In genomic region chr3:73683706-73684105, GRCh38 we compare ENCODE assay signal across 20 cellular contexts. TPM values are rescaled to one million over a fixed set of nuclear protein-coding genes. Genes with fewer than 3 reads are reported as not detected.
DNase-seq lines count a peak whose midpoint lies in the region; ATAC-seq, FAIRE-seq and TF ChIP-seq lines count a peak whose summit lies in the region.
"Had no signal": no experiment of that assay in that cellular context is flagged by ENCODE, and none has a peak within 500 bp of the region (broad histone marks: within the 10 kb centered on the region; RNA-seq: fewer than 3 reads in every experiment).

No MANE protein-coding gene starts in this region.

- H3K9me2 ChIP-seq in GM23338 (ENCODE audit: insufficient read depth): 0 out of 2 replicates have a peak, but pooled peaks cover 3% of the 10 kb centered on the region
- no peaks in the 10 kb centered on the region for H3K9me2 ChIP-seq in MM.1S (replicated peaks; ENCODE audit: insufficient read depth, low read length)

- no peak overlapping the region for H3K27ac Mint-ChIP-seq in GM23338
- H3K27ac Mint-ChIP-seq in neural crest cell (ENCODE audit: unreplicated experiment): peak overlapping the region; percentile 79
- H3K27ac Mint-ChIP-seq: CD14-positive monocyte had no signal

- H3K9me3 ChIP-seq in H1 (ENCODE audit: insufficient read depth in 2 of 2, low read depth in 1 of 2, low read length in 1 of 2): no peaks in the 10 kb centered on the region
- no peaks in the 10 kb centered on the region for H3K9me3 ChIP-seq in MM.1S (replicated peaks; ENCODE audit: insufficient read depth, low read length)
- H3K9me3 ChIP-seq: HAP-1 had no signal

- peak overlapping the region; percentile 72; the same call in 1 of the 2 replicates for H2BK20ac ChIP-seq in H1 (ENCODE audit: low read length)

- peak overlapping the region; percentile 44 for H2BK120ac ChIP-seq in H1 (replicated peaks; ENCODE audit: low read depth, low read length)

- H3K4me2 ChIP-seq in GM23338: peak overlapping the region; percentile 17
- peak overlapping the region in 1 of 2 experiments; percentile 23; a peak in 1 of 4 replicates for H3K4me2 ChIP-seq in H1 (ENCODE audit: insufficient read depth in 1 of 2, low read depth in 2 of 2, low read length in 2 of 2)
- no peak overlapping the region for H3K4me2 ChIP-seq in MM.1S (ENCODE audit: low read depth, low read length)

- CTCF ChIA-PET in H1 (lab: Charles Lee; ENCODE audit: partially characterized antibody): interaction anchor here (0.6 to 1.1 kb wide), 2 partner anchors 18 to 63 kb away, joined by 3 read pairs; no protein-coding TSS in a partner anchor

- H3K27me3 ChIP-seq in GM23338 (ENCODE audit: insufficient read depth): no peaks in the 10 kb centered on the region
- no peaks in the 10 kb centered on the region; a peak in 1 of 7 replicates for H3K27me3 ChIP-seq in H1 (replicated peaks in 1 of 4; ENCODE audit: control insufficient read depth in 3 of 4, extremely low read depth in 1 of 4, insufficient read depth in 3 of 4, low read length in 3 of 4)
- no peaks in the 10 kb centered on the region for H3K27me3 ChIP-seq in MM.1S (replicated peaks; ENCODE audit: insufficient read depth, low read length)
- no peaks in the 10 kb centered on the region for H3K27me3 ChIP-seq in foreskin keratinocyte

- H4K5ac ChIP-seq in H1 (ENCODE audit: insufficient read length, low read depth, low read length): no peak overlapping the region

- peak overlapping the region; percentile 5; the same call in 1 of the 2 replicates for H2AFZ ChIP-seq in GM23338
- H2AFZ ChIP-seq in H1 (ENCODE audit: low read length): peak overlapping the region; percentile 81; the same call in 1 of the 2 replicates
- H2AFZ ChIP-seq in MM.1S (ENCODE audit: low read length): no peak overlapping the region

- no peak overlapping the region for H4K8ac ChIP-seq in H1 (ENCODE audit: extremely low read depth, insufficient read depth, low read length)

- H4K91ac ChIP-seq in H1 (replicated peaks; ENCODE audit: insufficient read length, low read length): no peak overlapping the region

- FAIRE-seq in H1 (lab: Jason Lieb, UNC): no peak
- FAIRE-seq: G401.6, RCC 7860 had no signal

- H3F3A ChIP-seq in GM23338 (replicated peaks; ENCODE audit: low read depth) (no peaks in the 10 kb centered on the region), MM.1S (ENCODE audit: insufficient read depth, low read length) (no peaks in the 10 kb centered on the region)

- H3K9me3 Mint-ChIP-seq in GM23338: no peaks in the 10 kb centered on the region
- peaks cover 3% of the 10 kb centered on the region for H3K9me3 Mint-ChIP-seq in neural crest cell

- peak overlapping the region; percentile 40; the same call in 1 of the 2 replicates for H2BK5ac ChIP-seq in H1 (ENCODE audit: low read depth, low read length)

- no peak overlapping the region for H2BK15ac ChIP-seq in H1 (ENCODE audit: low read length)

- no peak overlapping the region for H3K23ac ChIP-seq in H1 (ENCODE audit: insufficient read length)

- peak; percentile 9 for DNase-seq in GM23338 (ENCODE audit: low spot score)
- peak; percentile 74 for DNase-seq in NCI-H82 treated with DMSO at 0.1 percent for 48 hours (lab: John Stamatoyannopoulos, UW; ENCODE audit: unreplicated experiment)
- DNase-seq in H1 (ENCODE audit: low read depth in 1 of 2, low spot score in 2 of 2): no peak
- no peak for DNase-seq in neural crest cell (ENCODE audit: low read depth, low spot score)
- no peak for DNase-seq in MM.1S
- DNase-seq in foreskin keratinocyte: no peak
- DNase-seq in left colon: no peak
- DNase-seq in NCI-H1048 (lab: John Stamatoyannopoulos, UW): no peak
- DNase-seq: 8988T, DND-41, KG1, NCI-H1417 treated with DMSO at 0.1 percent for 48 hours, NCI-H2029, NCI-H526 treated with DMSO at 0.1 percent for 48 hours had no signal

- H3K27ac ChIP-seq in GM23338 (ENCODE audit: low read depth) (no peak overlapping the region), H1 (ENCODE audit: low read depth, low read length) (peak overlapping the region; percentile 33; the same call in 1 of the 2 replicates), MM.1S (ENCODE audit: low read length) (no peak overlapping the region), foreskin keratinocyte (no peak overlapping the region)
- H3K27ac ChIP-seq: SK-N-MC had no signal

- ATAC-seq in GM23338 (peak; percentile 32; the same call in 1 of the 3 replicates), foreskin keratinocyte (no peak), left colon (no peak)
- ATAC-seq: Right ventricle myocardium inferior had no signal

- no peaks in the 10 kb centered on the region for H3K79me1 ChIP-seq in H1 (ENCODE audit: low read depth, low read length)

- H3K9ac ChIP-seq in H1 (replicated peaks in 1 of 4; ENCODE audit: extremely low read depth in 1 of 4, low read depth in 3 of 4, low read length in 3 of 4) (no peak overlapping the region), MM.1S (ENCODE audit: low read length) (no peak overlapping the region)

- H3K4me3 Mint-ChIP-seq in GM23338: no peak overlapping the region
- H3K4me3 Mint-ChIP-seq in neural crest cell: no peak overlapping the region
- H3K4me3 Mint-ChIP-seq: CD14-positive monocyte had no signal

- H3K23me2 ChIP-seq in H1 (ENCODE audit: low read depth, low read length): no peaks in the 10 kb centered on the region; the same call in 1 of the 2 replicates

- H3K18ac ChIP-seq in H1 (ENCODE audit: extremely low read depth, low read length): no peak overlapping the region

- no peaks in the 10 kb centered on the region for H3K79me2 ChIP-seq in GM23338 (replicated peaks; ENCODE audit: insufficient read depth)
- H3K79me2 ChIP-seq in H1 (ENCODE audit: control insufficient read depth in 1 of 2, insufficient read depth in 2 of 2, low read length in 2 of 2): no peaks in the 10 kb centered on the region
- no peaks in the 10 kb centered on the region for H3K79me2 ChIP-seq in MM.1S (ENCODE audit: low read length)

- H3K4me3 ChIP-seq in GM23338 (no peak overlapping the region), H1 (ENCODE audit: extremely low read depth in 1 of 4, insufficient read depth in 2 of 4, low read depth in 3 of 4, low read length in 4 of 4) (no peak overlapping the region), MM.1S (ENCODE audit: low read length) (no peak overlapping the region)
- H3K4me3 ChIP-seq: HAP-1, SK-N-MC had no signal

- H2BK12ac ChIP-seq in H1 (ENCODE audit: low read depth, low read length): no peak overlapping the region

- intact Hi-C loops in left colon (cut with DNase I, micrococcal nuclease): no loop called here

- H4K20me1 ChIP-seq in GM23338 (replicated peaks; ENCODE audit: insufficient read depth): no peaks in the 10 kb centered on the region
- no peaks in the 10 kb centered on the region for H4K20me1 ChIP-seq in H1 (replicated peaks in 1 of 2; ENCODE audit: control insufficient read depth in 1 of 2, insufficient read depth in 2 of 2, low read length in 2 of 2)
- H4K20me1 ChIP-seq in MM.1S (ENCODE audit: insufficient read depth, low read length): no peaks in the 10 kb centered on the region

- no peak for TF ChIP-seq RAD21 in H1 (IDR thresholded peaks at IDR 0.05 in 1 of 2, conservative IDR thresholded peaks at IDR 0.05 in 1 of 2; ENCODE audit: low read depth in 2 of 2, low read length in 2 of 2)

- H3K27me3 Mint-ChIP-seq in GM23338 (ENCODE audit: insufficient read depth, low read depth, poor library complexity): peaks cover 3% of the 10 kb centered on the region
- H3K27me3 Mint-ChIP-seq in neural crest cell (ENCODE audit: low read depth): no peaks in the 10 kb centered on the region

- peaks cover 29% of the 10 kb centered on the region for H3K4me1 ChIP-seq in GM23338 (ENCODE audit: insufficient read depth)
- H3K4me1 ChIP-seq in H1 (replicated peaks in 1 of 4; ENCODE audit: control insufficient read depth in 3 of 4, insufficient read depth in 4 of 4, low read length in 3 of 4): peaks cover 3 to 5% (median 4%) of the 10 kb centered on the region in 4 experiments; a peak in 6 of 7 replicates
- no peaks in the 10 kb centered on the region for H3K4me1 ChIP-seq in MM.1S (ENCODE audit: low read length)
- H3K4me1 ChIP-seq in foreskin keratinocyte: peaks cover 4% of the 10 kb centered on the region

- H3K4ac ChIP-seq in H1 (replicated peaks; ENCODE audit: insufficient read length, low read depth, low read length): no peak overlapping the region

- H3K4me1 Mint-ChIP-seq in GM23338 (peaks cover 27% of the 10 kb centered on the region), neural crest cell (peaks cover 18% of the 10 kb centered on the region)
- H3K4me1 Mint-ChIP-seq: CD14-positive monocyte had no signal

- TF ChIP-seq EP300 in H1 (IDR thresholded peaks at IDR 0.05; ENCODE audit: borderline replicate concordance in 1 of 2, low read depth in 2 of 2, low read length in 2 of 2): no peak

- TF ChIP-seq POLR2A in H1 (IDR thresholded peaks at IDR 0.05; ENCODE audit: control extremely low read depth in 1 of 2, low read depth in 2 of 2, low read length in 2 of 2): no peak

- TF ChIP-seq CTCF in GM23338 (conservative IDR thresholded peaks at IDR 0.05; ENCODE audit: low read depth in 2 of 2) (no peak), H1 (IDR thresholded peaks at IDR 0.05; ENCODE audit: control extremely low read depth in 1 of 3, insufficient read depth in 1 of 3, low read depth in 1 of 3, low read length in 3 of 3) (no peak), neural crest cell (conservative IDR thresholded peaks at IDR 0.05) (no peak), MM.1S (IDR thresholded peaks at IDR 0.05; ENCODE audit: low read length) (no peak), foreskin keratinocyte (conservative IDR thresholded peaks at IDR 0.05) (no peak)

- 73% methylated on average over 5 of the region's 5 CpGs; no CpG with 5 or more reads in 1 of the 2 experiments for WGBS in H1 (ENCODE audit: extremely low coverage in 1 of 2, insufficient coverage in 1 of 2, insufficient read length in 1 of 2, insufficient replicate concordance in 2 of 2, low coverage in 1 of 2, low lambda C conversion rate in 2 of 2, missing lambda C conversion rate in 1 of 2), 2 experiments

- H3K36me3 Mint-ChIP-seq in GM23338 (ENCODE audit: low read depth) (no peaks in the 10 kb centered on the region), neural crest cell (ENCODE audit: low read depth) (no peaks in the 10 kb centered on the region)
- H3K36me3 Mint-ChIP-seq: CD14-positive monocyte had no signal

- no peak overlapping the region for H3K14ac ChIP-seq in H1 (ENCODE audit: insufficient read length)

- no peak overlapping the region for H3K56ac ChIP-seq in H1 (replicated peaks; ENCODE audit: insufficient read length, low read depth, low read length)

- POLR2A ChIA-PET in H1 (lab: Charles Lee; ENCODE audit: partially characterized antibody): interaction anchor here (1.3 kb wide), 1 partner anchor 11 kb away, joined by 3 read pairs; no protein-coding TSS in a partner anchor

- H3K36me3 ChIP-seq in GM23338 (ENCODE audit: insufficient read depth) (no peaks in the 10 kb centered on the region), H1 (ENCODE audit: control insufficient read depth in 2 of 4, insufficient read depth in 4 of 4, low read length in 3 of 4) (no peaks in the 10 kb centered on the region), MM.1S (replicated peaks; ENCODE audit: insufficient read depth, low read length) (no peaks in the 10 kb centered on the region)
- H3K36me3 ChIP-seq: HAP-1 had no signal

- H2AK5ac ChIP-seq in H1 (ENCODE audit: low read depth, low read length): no peak overlapping the region

RNA-seq across cellular contexts. Expression of gene PDZRN3, which starts 59.0 kb away (rescaled TPM):
- total RNA-seq in GM23338 (2014; rRNA removed; shearing (Covaris generic)): 11.0 and 14.0 TPM in 2 replicates
- polyA plus RNA-seq in GM23338 (2016; fragmentation: Nextera tagmentation; extraction: Ambion mirVana): 7.0 and 7.5 TPM in 2 replicates
- total RNA-seq in H1 (2021; fragmentation: NEBNext Ultra II Directional; extraction: Animal tissue kit (Norgen Biotek cat#: 25700)): 16.8 and 20.5 TPM in 2 replicates
- polyA plus RNA-seq in H1 (2011; rRNA removed): 4.2 and 5.0 TPM in 2 replicates
- polyA plus RNA-seq in H1 (2011; cell fraction: cytosol; rRNA removed): 6.3 TPM
- polyA plus RNA-seq in H1 (2011; cell fraction: nucleus; rRNA removed): 10.6 TPM
- 16.2 to 19.5 TPM (median 17.5 TPM) in 4 replicates for polyA plus RNA-seq in H1 (2012, experiment 1 of 2)
- 5.3 TPM for polyA plus RNA-seq in H1 (2012, experiment 2 of 2)
- 7.7 TPM for polyA plus RNA-seq in H1 (2013, experiment 1 of 2)
- 7.5 TPM for polyA plus RNA-seq in H1 (2013, experiment 2 of 2)
- 7.9 and 20.6 TPM in 2 replicates for polyA minus RNA-seq in H1 (2011; rRNA and poly(A)+ RNA removed)
- polyA minus RNA-seq in H1 (2011; cell fraction: cytosol; rRNA and poly(A)+ RNA removed): 12.8 TPM
- polyA minus RNA-seq in H1 (2011; cell fraction: nucleus; rRNA and poly(A)+ RNA removed): 61.5 TPM
- total RNA-seq in neural crest cell: 11.3 and 12.2 TPM in 2 replicates
- 0.24 and 0.25 TPM in 2 replicates for total RNA-seq in foreskin keratinocyte
- polyA plus RNA-seq in foreskin keratinocyte: 0.11 TPM in 1 of 2 replicates, not detected in the other
- 10 to 100 TPM; 14.2 to 26.4 TPM for total RNA-seq in left colon
- polyA plus RNA-seq: CD14-positive monocyte had no signal

Comparison
In these comparisons a context has a peak if more than half of its experiments do, and no peak if none do; other contexts are left out.
1. DNase-seq: peak in GM23338 (single experiment) and NCI-H82 treated with DMSO at 0.1 percent for 48 hours (single experiment); none in H1 (0 of 2), neural crest cell (single experiment), MM.1S (single experiment), foreskin keratinocyte (0 of 2), left colon (0 of 2) and NCI-H1048 (single experiment).